Comparison of ENCODE assay signal across 27 cellular contexts in genomic region chr14:87581298-87581697, GRCh38.
"Had no signal": no experiment of that assay in that cellular context is flagged by ENCODE, and none has a peak within 500 bp of the region (broad histone marks: within the 10 kb centered on the region; RNA-seq: fewer than 3 reads in every experiment).

No MANE protein-coding gene starts in this region.

- H3K27ac ChIP-seq: suprapubic skin, testis, thoracic aorta, thyroid gland, tibial artery, tibial nerve, transverse colon, upper lobe of left lung, upper lobe of right lung, uterus, vagina had no signal

- FAIRE-seq: urothelium cell line had no signal

- H3K9me3 ChIP-seq: stomach, suprapubic skin, testis, thoracic aorta, thyroid gland, tibial artery, tibial nerve, transverse colon, upper lobe of left lung, upper lobe of right lung, uterus, vagina had no signal

- H3K27me3 ChIP-seq: stomach, suprapubic skin, testis, thyroid gland, tibial artery, tibial nerve, transverse colon, upper lobe of left lung, upper lobe of right lung, uterus, vagina had no signal

- ATAC-seq: stimulated activated effector memory CD8-positive, alpha-beta T cell treated with anti-CD3 and anti-CD28 coated beads, Interleukin-12 subunit alpha, Interleukin-12 subunit beta, amount 100 ng/mL, for 72 hours; stimulated activated memory B cell treated with anti-CD40 and anti-IgM and Interleukin-4, amounts not matched to agents 10 μg/mL and 1 μg/mL and 100 μg/mL, for 72 hours; stimulated activated naive B cell treated with anti-CD40 and anti-IgM and Interleukin-4, amounts not matched to agents 10 μg/mL and 1 μg/mL and 100 μg/mL, for 72 hours; stimulated activated naive CD8-positive, alpha-beta T cell treated with anti-CD3 and anti-CD28 coated beads, Interleukin-15, amount 100 ng/mL, for 72 hours; stimulated activated naive CD8-positive, alpha-beta T cell treated with anti-CD3 and anti-CD28 coated beads, Interleukin-15, Interleukin-2, amounts not matched to agents 100 U/mL and 50 U/mL, for 24 hours; upper lobe of right lung had no signal

- H3K4me1 ChIP-seq: stomach, suprapubic skin, testis, thyroid gland, tibial artery, tibial nerve, transverse colon, upper lobe of left lung, upper lobe of right lung, uterus, vagina had no signal

- H3K36me3 ChIP-seq: stomach, suprapubic skin, thoracic aorta, thyroid gland, tibial artery, tibial nerve, transverse colon, upper lobe of left lung, upper lobe of right lung, uterus, vagina had no signal

- DNase-seq: stimulated activated CD4-positive, alpha-beta T cell treated with anti-CD3 and anti-CD28 coated beads, Interleukin-2, amount 100 ng/mL, for 48 hours; stimulated activated CD4-positive, alpha-beta T cell treated with anti-CD3 and anti-CD28 coated beads, Interleukin-4, amount 100 ng/mL, for 1 hour; stimulated activated CD4-positive, alpha-beta T cell treated with anti-CD3 and anti-CD28 coated beads, Interleukin-4, amount 100 ng/mL, for 24 hours; stimulated activated CD4-positive, alpha-beta T cell treated with anti-CD3 and anti-CD28 coated beads, Interleukin-4, amount 100 ng/mL, for 4 hours; stimulated activated CD8-positive, alpha-beta memory T cell treated with anti-CD3 and anti-CD28 coated beads, Interleukin-4, amount 100 ng/mL, for 48 hours; stimulated activated naive B cell treated with anti-CD40 and anti-IgM and Interleukin-4, amounts not matched to agents 10 μg/mL and 1 μg/mL and 100 μg/mL, for 72 hours; stimulated activated naive CD4-positive, alpha-beta T cell; stimulated activated naive CD4-positive, alpha-beta T cell treated with Interleukin-2 at 50 U/mL for 16 hours; stimulated activated naive CD8-positive, alpha-beta T cell treated with anti-CD3 and anti-CD28 coated beads, Interleukin-15, amount 100 ng/mL, for 72 hours; stimulated activated naive CD8-positive, alpha-beta T cell treated with anti-CD3 and anti-CD28 coated beads, Interleukin-15, Interleukin-2, amounts not matched to agents 100 U/mL and 50 U/mL, for 24 hours; stomach; substantia nigra; testis; thyroid gland; tibial artery; transverse colon; trophoblast cell; upper lobe of left lung; upper lobe of right lung; uterus had no signal

- H3K4me3 ChIP-seq: stomach, suprapubic skin, testis, thoracic aorta, thyroid gland, tibial artery, tibial nerve, transverse colon, upper lobe of left lung, upper lobe of right lung, uterus, vagina had no signal
